Comparison of ENCODE assay signal across 1 cellular context in genomic region chr10:17202506-17202905, GRCh38.
TF ChIP-seq lines count a peak whose summit lies in the region.

No MANE protein-coding gene starts in this region.

TF ChIP-seq in endothelial cell of umbilical vein, 7 proteins besides CTCF, POLR2A, EP300 and RAD21:
- TF ChIP-seq JUN (IDR thresholded peaks at IDR 0.05; ENCODE audit: borderline replicate concordance, insufficient read depth, insufficient read length, low read depth): no peak
- no peak for TF ChIP-seq POLR2AphosphoS5 (IDR thresholded peaks at IDR 0.05; ENCODE audit: insufficient read depth, low read depth, low read length)
- no peak for TF ChIP-seq FOS (IDR thresholded peaks at IDR 0.05; ENCODE audit: borderline replicate concordance, insufficient read depth, low read length)
- TF ChIP-seq MYC (IDR thresholded peaks at IDR 0.05; ENCODE audit: low read depth, low read length): no peak
- TF ChIP-seq EZH2 (IDR thresholded peaks at IDR 0.05; ENCODE audit: borderline replicate concordance, low read depth, low read length, severe bottlenecking): no peak
- TF ChIP-seq GATA2 (IDR thresholded peaks at IDR 0.05; ENCODE audit: insufficient read depth, insufficient read length, low read depth, low read length): no peak
- TF ChIP-seq MAX (IDR thresholded peaks at IDR 0.05; ENCODE audit: insufficient read depth, insufficient read length): no peak
